ENCODE assay signal across 8 cellular contexts in the genomic region with DNA sequence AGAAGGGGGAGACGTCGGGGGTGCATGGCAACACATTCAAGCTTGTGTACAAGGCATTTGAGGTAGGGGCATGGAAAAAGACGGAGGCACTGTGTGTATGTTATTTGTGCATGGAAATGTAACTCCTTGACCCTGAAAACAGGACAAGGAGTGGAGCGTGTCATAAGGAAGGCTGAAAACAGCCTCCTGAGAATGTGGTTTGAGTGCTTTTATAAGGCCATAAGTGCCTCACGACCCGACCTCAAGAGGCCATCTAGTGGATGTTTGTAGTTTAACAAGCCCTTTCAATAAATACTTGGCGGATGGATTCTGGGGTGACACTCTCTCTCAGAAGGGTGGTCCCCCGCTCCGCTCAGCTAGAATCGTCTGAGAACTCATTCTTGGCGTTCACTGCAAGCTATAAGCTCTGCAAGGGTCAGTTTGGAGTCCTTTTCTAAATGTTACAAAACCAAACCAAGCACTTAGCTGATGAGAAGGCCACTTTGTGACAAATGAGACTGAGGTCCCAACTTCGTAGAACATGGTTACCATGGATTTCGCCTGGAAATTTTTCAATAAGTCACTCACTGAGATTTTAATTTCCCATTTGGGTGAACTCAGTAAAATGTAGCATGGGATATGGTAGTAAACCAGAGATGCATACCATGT. TPM values are rescaled to one million over a fixed set of nuclear protein-coding genes. Genes with fewer than 3 reads are reported as not detected.
DNase-seq lines count a peak whose midpoint lies in the region; TF ChIP-seq lines count a peak whose summit lies in the region.

No MANE protein-coding gene starts in this region.

- H3K4me3 ChIP-seq in AG09309 (ENCODE audit: control insufficient read depth, low read depth, low read length) (no peak overlapping the region), GM12864 (ENCODE audit: low read depth, low read length) (no peak overlapping the region), LNCaP clone FGC (ENCODE audit: low read depth, low read length) (no peak overlapping the region)

- no peaks in the 10 kb centered on the region for H3K27me3 Mint-ChIP-seq in MCF 10A (ENCODE audit: insufficient read depth, unreplicated experiment)

- H3K9me3 Mint-ChIP-seq in MCF 10A (ENCODE audit: unreplicated experiment), result no peaks in the 10 kb centered on the region

- no TSS peak for BruUV-seq in MCF 10A (replicated peaks; lab: Mats Ljungman, UMichigan)

- DNase-seq in AG09309 (ENCODE audit: low read depth) (no peak), GM12864 (ENCODE audit: low read depth) (no peak), LNCaP clone FGC (ENCODE audit: low read depth) (no peak), MCF 10A (ENCODE audit: unreplicated experiment) (peak; percentile 40), myocyte (ENCODE audit: low read depth) (peak; percentile 39), GM19238 (ENCODE audit: insufficient read length, low spot score) (no peak), SIG-M5 (lab: John Stamatoyannopoulos, UW) (no peak), NCI-H1105 treated with DMSO at 0.1 percent for 48 hours (lab: John Stamatoyannopoulos, UW) (no peak)

- TF ChIP-seq CTCF in AG09309 (IDR thresholded peaks at IDR 0.05; ENCODE audit: control insufficient read depth, insufficient read depth, low read depth, low read length, missing control alignments) (peak; percentile 51), GM12864 (IDR thresholded peaks at IDR 0.05; ENCODE audit: low read depth, low read length, missing control alignments) (peak; percentile 58), LNCaP clone FGC (IDR thresholded peaks at IDR 0.05; ENCODE audit: control insufficient read depth, extremely low read depth, insufficient read depth) (peak; percentile 45), MCF 10A (IDR thresholded peaks at IDR 0.05; ENCODE audit: unreplicated experiment) (peak; percentile 45)

- H3K4me3 Mint-ChIP-seq in MCF 10A (ENCODE audit: unreplicated experiment), result no peak overlapping the region

- CTCF ChIA-PET in MCF 10A (lab: Yijun Ruan, JAX), result interaction anchor here (0.5 to 3.3 kb wide), 28 partner anchors 8 to 1214 kb away, joined by 3 to 13 read pairs (median 4); a partner anchor contains a TSS

- no peaks in the 10 kb centered on the region for H3K36me3 Mint-ChIP-seq in MCF 10A (ENCODE audit: insufficient read depth, unreplicated experiment)

- POLR2A ChIA-PET in MCF 10A (lab: Yijun Ruan, JAX), result interaction anchor here (1.1 kb wide), 1 partner anchor 197 kb away, joined by 4 read pairs; a partner anchor contains a TSS

- H3K27ac Mint-ChIP-seq in MCF 10A (ENCODE audit: low read depth, unreplicated experiment), result no peak overlapping the region

- no peaks in the 10 kb centered on the region for H3K4me1 Mint-ChIP-seq in MCF 10A (ENCODE audit: insufficient read depth, unreplicated experiment)

- intact Hi-C loops in MCF 10A (cut with micrococcal nuclease), result loop anchor here (1.0 to 10.0 kb wide), 2 partner anchors 177 to 234 kb away; no protein-coding TSS in a partner anchor

RNA-seq across cellular contexts. Expression of a gene that starts 38.8 kb away (rescaled TPM):
- total RNA-seq in MCF 10A (2022) (not detected in 2 replicates), myocyte (not detected in 2 replicates)
- polyA plus RNA-seq in myocyte (2012), result not detected

RNA-seq across cellular contexts. Expression of a gene that starts 39.3 kb away (rescaled TPM):
- total RNA-seq in MCF 10A (2022) (not detected in 2 replicates), myocyte (not detected in 2 replicates)
- not detected for polyA plus RNA-seq in myocyte (2012)

Comparison
In these comparisons a context has a peak if more than half of its experiments do, and no peak if none do; other contexts are left out.
1. DNase-seq: peak in MCF 10A (single experiment) and myocyte (single experiment); none in AG09309 (single experiment), GM12864 (single experiment), LNCaP clone FGC (single experiment), GM19238 (single experiment), SIG-M5 (single experiment) and NCI-H1105 treated with DMSO at 0.1 percent for 48 hours (single experiment).
2. Peak in every context shown above with its lines, with median percentiles within 50 percentile points of each other: CTCF ChIP-seq.